Comparison of ENCODE assay signal across 8 cellular contexts in genomic region chr19:19372656-19373416, GRCh38. TPM values are rescaled to one million over a fixed set of nuclear protein-coding genes. Genes with fewer than 3 reads are reported as not detected.
DNase-seq lines count a peak whose midpoint lies in the region; ATAC-seq and TF ChIP-seq lines count a peak whose summit lies in the region.

No MANE protein-coding gene starts in this region.

- ATAC-seq in GM21528 (IDR thresholded peaks at IDR 0.05; ENCODE audit: low FRiP score, unreplicated experiment) (peak; percentile 74), sciatic nerve (peak; percentile 86)

- H3K27ac Mint-ChIP-seq in mesothelial cell of epicardium: no peak overlapping the region

- DNase-seq in Kasumi-1 (lab: John Stamatoyannopoulos, UW) (peak; percentile 89 to 91), fibroblast of pulmonary artery (ENCODE audit: low read depth) (peak; percentile 71), sciatic nerve (ENCODE audit: low spot score) (no peak), mesothelial cell of epicardium (ENCODE audit: low spot score in 2 of 2, unreplicated experiment in 2 of 2) (no peak), NCI-H1436 (lab: John Stamatoyannopoulos, UW) (no peak)

- no peak for TF ChIP-seq CTCF in VCaP (conservative IDR thresholded peaks at IDR 0.05)
- TF ChIP-seq CTCF in fibroblast of pulmonary artery (IDR thresholded peaks at IDR 0.05; ENCODE audit: low read length, missing control alignments): no peak
- no peak for TF ChIP-seq CTCF in mesothelial cell of epicardium (IDR thresholded peaks at IDR 0.05; ENCODE audit: unreplicated experiment)

- H3K27ac ChIP-seq in VCaP: peak overlapping the region; percentile 20; the same call in 1 of the 2 replicates

- peaks cover 9% of the 10 kb centered on the region for H3K4me1 Mint-ChIP-seq in mesothelial cell of epicardium

- H3K4me3 ChIP-seq in GM08714 (ENCODE audit: low read length) (peak overlapping the region; percentile 6; the same call in 1 of the 2 replicates), fibroblast of pulmonary artery (replicated peaks; ENCODE audit: low read depth, low read length) (no peak overlapping the region)

- intact Hi-C loops in sciatic nerve (cut with DNase I): no loop called here

- no peak overlapping the region for H3K4me3 Mint-ChIP-seq in mesothelial cell of epicardium

- H3K9me3 Mint-ChIP-seq in mesothelial cell of epicardium: no peaks in the 10 kb centered on the region

- H3K36me3 Mint-ChIP-seq in mesothelial cell of epicardium: no peaks in the 10 kb centered on the region

- no peaks in the 10 kb centered on the region for H3K27me3 Mint-ChIP-seq in mesothelial cell of epicardium (ENCODE audit: low read depth)

RNA-seq across cellular contexts. Expression of gene GATAD2A, which starts 32.6 kb away (rescaled TPM):
- total RNA-seq in sciatic nerve (57.7 TPM), mesothelial cell of epicardium (112 to 113 TPM (median 113 TPM) in 3 replicates)

RNA-seq across cellular contexts. Expression of gene MAU2, which starts 52.2 kb away (rescaled TPM):
- total RNA-seq in sciatic nerve (78.5 TPM), mesothelial cell of epicardium (93.0 to 107 TPM (median 94.7 TPM) in 3 replicates)

RNA-seq across cellular contexts. Expression of gene SUGP1, which starts 52.5 kb away (rescaled TPM):
- 43.7 TPM for total RNA-seq in sciatic nerve
- 70.2 to 77.2 TPM (median 74.9 TPM) in 3 replicates for total RNA-seq in mesothelial cell of epicardium

Comparison
In these comparisons a context has a peak if more than half of its experiments do, and no peak if none do; other contexts are left out.
1. DNase-seq: peak in Kasumi-1 (2 of 2) and fibroblast of pulmonary artery (single experiment); none in sciatic nerve (single experiment), mesothelial cell of epicardium (0 of 2) and NCI-H1436 (single experiment).